ENCODE assay signal across 8 cellular contexts in the genomic region with DNA sequence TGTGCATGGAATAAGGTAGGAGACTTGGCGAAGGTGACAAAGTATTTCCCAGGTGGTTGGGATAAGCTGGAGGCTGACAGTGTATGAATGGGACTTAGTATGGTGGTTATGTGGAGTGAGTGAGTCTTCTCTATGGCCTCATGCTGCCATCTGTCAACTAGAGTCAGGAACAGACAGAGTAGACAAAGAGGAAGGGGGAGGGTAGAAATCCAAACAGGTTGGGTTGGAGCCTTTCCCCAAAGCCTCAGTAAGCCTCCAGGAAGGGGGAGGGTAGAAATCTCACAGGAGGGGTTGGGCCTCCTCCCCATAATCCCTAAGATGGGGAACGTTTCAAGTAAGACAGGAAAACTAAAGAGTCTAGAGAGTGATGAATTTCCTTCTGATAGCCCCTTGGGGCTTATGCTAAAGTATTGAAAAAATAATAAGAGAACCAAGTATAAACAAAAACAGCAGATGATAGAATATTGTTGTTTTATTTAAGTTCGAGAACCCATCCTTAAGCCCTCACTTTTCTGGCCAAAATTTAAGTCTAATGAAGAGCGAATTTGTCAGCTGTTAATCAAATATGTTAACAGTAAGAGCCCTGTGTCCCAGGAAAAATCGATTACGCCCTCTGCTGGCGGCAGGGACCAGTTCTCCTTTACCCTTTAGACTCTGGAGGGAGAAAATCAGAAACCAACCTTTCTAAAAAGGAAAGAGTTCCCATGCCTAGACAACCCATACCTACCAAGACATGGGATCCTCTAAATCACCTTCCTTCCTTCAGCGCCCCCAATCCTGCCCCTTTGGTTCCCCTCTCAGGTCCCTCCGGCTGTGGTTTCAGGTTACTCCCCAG. TPM values are rescaled to one million over a fixed set of nuclear protein-coding genes. Genes with fewer than 3 reads are reported as not detected.
DNase-seq lines count a peak whose midpoint lies in the region; ATAC-seq and TF ChIP-seq lines count a peak whose summit lies in the region.

No MANE protein-coding gene starts in this region.

- intact Hi-C loops in cardiac septum (cut with DNase I), result no loop called here

- H3K36me3 ChIP-seq in SK-N-MC (ENCODE audit: insufficient read depth, low read length), result no peaks in the 10 kb centered on the region
- no peaks in the 10 kb centered on the region for H3K36me3 ChIP-seq in urinary bladder (ENCODE audit: insufficient read depth)

- no peak overlapping the region for H3K27ac ChIP-seq in SK-N-MC
- H3K27ac ChIP-seq in urinary bladder (ENCODE audit: low read depth), result peak overlapping the region; percentile 28

- DNase-seq in DMS53 (lab: John Stamatoyannopoulos, UW) (peak; percentile 91), Kasumi-1 (lab: John Stamatoyannopoulos, UW) (peak; percentile 63 to 80), SK-N-MC (ENCODE audit: low read depth, low spot score) (no peak), cardiac septum (ENCODE audit: low spot score) (peak; percentile 85), progenitor cell of endocrine pancreas (ENCODE audit: low spot score, unreplicated experiment) (peak; percentile 43)
- DNase-seq in activated naive CD8-positive, alpha-beta T cell treated with anti-CD3 and anti-CD28 coated beads for 36 hours, result peak; percentile 60

- H3K9me3 ChIP-seq in SK-N-MC (ENCODE audit: low read depth, low read length), result no peaks in the 10 kb centered on the region

- H3K4me1 ChIP-seq in urinary bladder (ENCODE audit: insufficient read depth), result no peaks in the 10 kb centered on the region

- no peak overlapping the region for H3K27ac Mint-ChIP-seq in activated naive CD8-positive, alpha-beta T cell treated with anti-CD3 and anti-CD28 coated beads for 36 hours
- peak overlapping the region; percentile 93 for H3K27ac Mint-ChIP-seq in progenitor cell of endocrine pancreas

- H3K4me3 Mint-ChIP-seq in activated naive CD8-positive, alpha-beta T cell treated with anti-CD3 and anti-CD28 coated beads for 36 hours, result peak overlapping the region; percentile 13
- peak overlapping the region; percentile 75 for H3K4me3 Mint-ChIP-seq in progenitor cell of endocrine pancreas (ENCODE audit: low read depth)

- peak; percentile 44 for ATAC-seq in GM21717 (IDR thresholded peaks at IDR 0.05; ENCODE audit: unreplicated experiment)

- no peaks in the 10 kb centered on the region for H3K36me3 Mint-ChIP-seq in activated naive CD8-positive, alpha-beta T cell treated with anti-CD3 and anti-CD28 coated beads for 36 hours
- no peaks in the 10 kb centered on the region for H3K36me3 Mint-ChIP-seq in progenitor cell of endocrine pancreas (ENCODE audit: insufficient read depth)

- H3K4me1 Mint-ChIP-seq in activated naive CD8-positive, alpha-beta T cell treated with anti-CD3 and anti-CD28 coated beads for 36 hours, result peaks cover 6% of the 10 kb centered on the region
- H3K4me1 Mint-ChIP-seq in progenitor cell of endocrine pancreas (ENCODE audit: low read depth), result peaks cover 22% of the 10 kb centered on the region

- 15% methylated on average over 9 of the region's 9 CpGs for WGBS in urinary bladder

- peak; percentile 78 for TF ChIP-seq CTCF in progenitor cell of endocrine pancreas (IDR thresholded peaks at IDR 0.05; ENCODE audit: unreplicated experiment)

- H3K4me3 ChIP-seq in SK-N-MC (peak overlapping the region; percentile 68), urinary bladder (ENCODE audit: low read depth, low read length) (peak overlapping the region; percentile 32)

- H3K9me3 Mint-ChIP-seq in activated naive CD8-positive, alpha-beta T cell treated with anti-CD3 and anti-CD28 coated beads for 36 hours, result no peaks in the 10 kb centered on the region
- no peaks in the 10 kb centered on the region for H3K9me3 Mint-ChIP-seq in progenitor cell of endocrine pancreas (ENCODE audit: low read depth)

- peaks cover 13% of the 10 kb centered on the region for H3K27me3 Mint-ChIP-seq in activated naive CD8-positive, alpha-beta T cell treated with anti-CD3 and anti-CD28 coated beads for 36 hours
- H3K27me3 Mint-ChIP-seq in progenitor cell of endocrine pancreas, result peaks cover 24% of the 10 kb centered on the region

- no peak overlapping the region for H3K9ac ChIP-seq in SK-N-MC (ENCODE audit: insufficient read length)

RNA-seq across cellular contexts. Expression of a gene that starts 1.8 kb away (rescaled TPM):
- not detected for total RNA-seq in activated naive CD8-positive, alpha-beta T cell treated with anti-CD3 and anti-CD28 coated beads for 36 hours
- total RNA-seq in cardiac septum, result not detected
- total RNA-seq in progenitor cell of endocrine pancreas, result not detected in 2 replicates
- not detected for total RNA-seq in urinary bladder
- 0.86 TPM for polyA plus RNA-seq in urinary bladder

RNA-seq across cellular contexts. Expression of a gene that starts 19.8 kb away (rescaled TPM):
- not detected for total RNA-seq in activated naive CD8-positive, alpha-beta T cell treated with anti-CD3 and anti-CD28 coated beads for 36 hours
- total RNA-seq in cardiac septum (not detected), progenitor cell of endocrine pancreas (0.55 TPM in 1 of 2 replicates, not detected in the other), urinary bladder (0.42 TPM)
- polyA plus RNA-seq in urinary bladder, result 48.9 TPM
